ENCODE assay signal across 8 cellular contexts in genomic region chr18:24271381-24272331, GRCh38.
A peak's percentile ranks its signal among the peaks of the same experiment; 100 is the strongest.
DNase-seq lines count a peak whose midpoint lies in the region; ATAC-seq lines count a peak whose summit lies in the region.

No MANE protein-coding gene starts in this region.

- H3K4me3 ChIP-seq in skeletal muscle cell (ENCODE audit: low read depth, low read length) = peak overlapping the region; percentile 77

- ATAC-seq in HG03432 (IDR thresholded peaks at IDR 0.05; ENCODE audit: unreplicated experiment) (peak; percentile 60), GM18870 (IDR thresholded peaks at IDR 0.05; ENCODE audit: unreplicated experiment) (no peak)

- DNase-seq in DMS53 (lab: John Stamatoyannopoulos, UW) = peak; percentile 80
- peak; percentile 46 for DNase-seq in RPMI8226
- DNase-seq in cerebellum (ENCODE audit: low spot score) = peak; percentile 20
- DNase-seq in iris pigment epithelial cell (ENCODE audit: low read depth) = peak; percentile 85
- DNase-seq in skeletal muscle cell (ENCODE audit: low read depth) = peak; percentile 34
- no peak for DNase-seq in AML-193 (lab: John Stamatoyannopoulos, UW)

Comparison
In these comparisons a context has a peak if more than half of its experiments do, and no peak if none do; other contexts are left out.
1. DNase-seq: peak in DMS53 (single experiment), RPMI8226 (single experiment), cerebellum (single experiment), iris pigment epithelial cell (single experiment) and skeletal muscle cell (single experiment); none in AML-193 (0 of 2).